ENCODE assay signal across 10 cellular contexts in the genomic region with DNA sequence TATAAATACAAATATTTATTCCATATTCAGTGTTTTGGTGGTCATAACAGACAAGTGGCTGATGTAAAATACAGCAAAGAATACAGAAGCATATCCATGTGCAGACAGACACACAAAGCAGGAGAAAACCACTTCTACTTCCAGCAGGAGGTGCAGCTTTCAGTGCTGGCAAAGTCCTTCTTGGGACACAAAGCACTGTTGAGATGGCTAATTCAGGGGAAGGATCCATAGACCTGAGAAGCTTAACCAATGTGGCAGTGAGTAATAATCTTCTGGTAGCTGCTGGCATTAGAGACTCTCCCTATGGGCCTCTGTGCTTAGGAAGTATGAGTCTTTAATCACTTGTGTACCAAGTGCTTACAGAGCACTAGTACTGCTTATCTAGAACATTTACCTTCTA. TPM values are rescaled to one million over a fixed set of nuclear protein-coding genes. Genes with fewer than 3 reads are reported as not detected.
DNase-seq lines count a peak whose midpoint lies in the region; ATAC-seq and TF ChIP-seq lines count a peak whose summit lies in the region.
"Had no signal": no experiment of that assay in that cellular context is flagged by ENCODE, and none has a peak within 500 bp of the region (broad histone marks: within the 10 kb centered on the region; RNA-seq: fewer than 3 reads in every experiment).

No MANE protein-coding gene starts in this region.

- no peaks in the 10 kb centered on the region for H3K4me1 ChIP-seq in H9 (ENCODE audit: insufficient read depth, low read length)
- H3K4me1 ChIP-seq: adrenal gland had no signal

- intact Hi-C loops in activated CD4-positive, alpha-beta T cell treated with anti-CD3 and anti-CD28 coated beads for 36 hours (cut with DNase I, micrococcal nuclease) = no loop called here

- no peak overlapping the region for H2BK20ac ChIP-seq in H9 (ENCODE audit: low read depth, low read length, poor library complexity, severe bottlenecking)

- H2BK15ac ChIP-seq in H9 (ENCODE audit: low read depth, low read length) = no peak overlapping the region

- no peak overlapping the region for H3K4ac ChIP-seq in H9 (ENCODE audit: low read depth, low read length)

- H3K27ac Mint-ChIP-seq in H9 (0 out of 7 replicates have a peak overlapping the region, but pooled peaks of 1 of the 3 experiments have one; percentile 55), WTC11 (no peak overlapping the region)
- no peak overlapping the region for H3K27ac Mint-ChIP-seq in activated CD4-positive, alpha-beta T cell treated with anti-CD3 and anti-CD28 coated beads for 36 hours

- TF ChIP-seq CTCF in H9 (conservative IDR thresholded peaks at IDR 0.05) = peak; percentile 62
- no peak for TF ChIP-seq CTCF in WTC11 (IDR thresholded peaks at IDR 0.05)

- no peak overlapping the region for H3K14ac ChIP-seq in H9 (ENCODE audit: insufficient read depth, low read length)

- peaks cover 0 to 2% of the 10 kb centered on the region in 2 experiments; a peak in 1 of 5 replicates for H3K9me3 Mint-ChIP-seq in H9
- peaks cover 4% of the 10 kb centered on the region; the same call in 1 of the 2 replicates for H3K9me3 Mint-ChIP-seq in WTC11
- H3K9me3 Mint-ChIP-seq in activated CD4-positive, alpha-beta T cell treated with anti-CD3 and anti-CD28 coated beads for 36 hours (ENCODE audit: low read depth) = no peaks in the 10 kb centered on the region

- H3K27ac ChIP-seq in H9 (ENCODE audit: insufficient read length, low read depth, low read length) = no peak overlapping the region
- H3K27ac ChIP-seq: adrenal gland had no signal

- no peaks in the 10 kb centered on the region for H3K23me2 ChIP-seq in H9 (ENCODE audit: insufficient read length, low read depth, low read length, poor library complexity, severe bottlenecking)

- H4K5ac ChIP-seq in H9 (ENCODE audit: insufficient read length, low read depth, low read length) = no peak overlapping the region

- H3T11ph ChIP-seq in H9 (ENCODE audit: low read length) = no peak overlapping the region

- no peak overlapping the region for H3K9ac ChIP-seq in H9 (ENCODE audit: extremely low read depth, insufficient read length, low read length)

- H3K79me1 ChIP-seq in H9 (ENCODE audit: insufficient read depth, low read depth, low read length, poor library complexity, severe bottlenecking) = no peaks in the 10 kb centered on the region

- no peak overlapping the region for H3K23ac ChIP-seq in H9 (ENCODE audit: insufficient read length, low read depth, low read length)

- H2BK5ac ChIP-seq in H9 (ENCODE audit: insufficient read length, low read length) = no peak overlapping the region

- H4K91ac ChIP-seq in H9 (ENCODE audit: insufficient read length, low read depth, low read length) = no peak overlapping the region

- no peak overlapping the region for H4K8ac ChIP-seq in H9 (replicated peaks; ENCODE audit: insufficient read length, low read depth, low read length)

- H2BK120ac ChIP-seq in H9 (ENCODE audit: low read depth, low read length, poor library complexity, severe bottlenecking) = no peak overlapping the region

- H3K27me3 ChIP-seq in H9 (ENCODE audit: insufficient read depth, low read length) = no peaks in the 10 kb centered on the region
- H3K27me3 ChIP-seq: adrenal gland had no signal

- H3K9me3 ChIP-seq in H9 (ENCODE audit: control insufficient read depth, low read depth, low read length) = no peaks in the 10 kb centered on the region

- H3K27me3 Mint-ChIP-seq in H9 (ENCODE audit: low read depth) (no peaks in the 10 kb centered on the region), WTC11 (ENCODE audit: low read depth) (no peaks in the 10 kb centered on the region)
- H3K27me3 Mint-ChIP-seq in activated CD4-positive, alpha-beta T cell treated with anti-CD3 and anti-CD28 coated beads for 36 hours = no peaks in the 10 kb centered on the region

- no peak overlapping the region for H2AFZ ChIP-seq in H9 (ENCODE audit: low read length)

- H2AK5ac ChIP-seq in H9 (ENCODE audit: insufficient read length, low read length) = no peak overlapping the region

- H3K4me2 ChIP-seq in H9 (ENCODE audit: insufficient read depth, insufficient read length, low read length) = no peak overlapping the region

- POLR2A ChIA-PET in WTC11 (lab: Charles Lee) = interaction anchor here (0.6 kb wide), 1 partner anchor 160 kb away, joined by 3 read pairs; no protein-coding TSS in a partner anchor
- POLR2A ChIA-PET in activated CD4-positive, alpha-beta T cell treated with anti-CD3 and anti-CD28 coated beads for 36 hours (lab: Charles Lee) = no interaction called here

- H3K4me3 Mint-ChIP-seq in H9 (no peak overlapping the region), WTC11 (no peak overlapping the region)
- no peak overlapping the region for H3K4me3 Mint-ChIP-seq in activated CD4-positive, alpha-beta T cell treated with anti-CD3 and anti-CD28 coated beads for 36 hours

- ATAC-seq in WTC11 (peak; percentile 56), HG03565 (IDR thresholded peaks at IDR 0.05; ENCODE audit: unreplicated experiment) (no peak), HG02981 (IDR thresholded peaks at IDR 0.05; ENCODE audit: unreplicated experiment) (no peak)
- no peak for ATAC-seq in activated CD4-positive, alpha-beta T cell treated with anti-CD3 and anti-CD28 coated beads for 36 hours

- no peak overlapping the region for H2BK12ac ChIP-seq in H9 (ENCODE audit: insufficient read length, low read depth, low read length)

- H3K79me2 ChIP-seq in H9 (ENCODE audit: insufficient read depth, low read length) = no peaks in the 10 kb centered on the region

- peak; percentile 5 for DNase-seq in AG08395 (ENCODE audit: low spot score)
- peak; percentile 45 for DNase-seq in H9
- DNase-seq in WTC11 (ENCODE audit: low spot score) = no peak
- DNase-seq in iPS-NIHi11 (ENCODE audit: low spot score) = peak; percentile 45
- no peak for DNase-seq in activated CD4-positive, alpha-beta T cell treated with anti-CD3 and anti-CD28 coated beads for 36 hours
- DNase-seq in NCI-H1694 treated with DMSO at 0.1 percent for 48 hours (lab: John Stamatoyannopoulos, UW) = no peak
- DNase-seq: occipital lobe had no signal

- CTCF ChIA-PET in WTC11 (lab: Charles Lee) = interaction anchor here (0.6 to 1.3 kb wide), 10 partner anchors 9 to 162 kb away, joined by 3 to 7 read pairs (median 3); a partner anchor contains a TSS
- CTCF ChIA-PET in activated CD4-positive, alpha-beta T cell treated with anti-CD3 and anti-CD28 coated beads for 36 hours (lab: Charles Lee) = interaction anchor here (0.6 to 1.0 kb wide), 3 partner anchors 29 to 243 kb away, joined by 3 read pairs; no protein-coding TSS in a partner anchor

- no peaks in the 10 kb centered on the region for H4K20me1 ChIP-seq in H9 (ENCODE audit: control insufficient read depth, insufficient read depth, insufficient read length)

- H3K18ac ChIP-seq in H9 (ENCODE audit: insufficient read length, low read depth, low read length) = no peak overlapping the region

- H3K56ac ChIP-seq in H9 (ENCODE audit: insufficient read length, low read depth, low read length) = no peak overlapping the region

- H3K4me1 Mint-ChIP-seq in H9 (peaks cover 5 to 6% of the 10 kb centered on the region in 2 experiments), WTC11 (no peaks in the 10 kb centered on the region)
- H3K4me1 Mint-ChIP-seq in activated CD4-positive, alpha-beta T cell treated with anti-CD3 and anti-CD28 coated beads for 36 hours = peaks cover 21% of the 10 kb centered on the region

- H3K36me3 Mint-ChIP-seq in H9 (ENCODE audit: insufficient read depth in 1 of 3, low read depth in 3 of 3) = peaks cover 4 to 22% (median 17%) of the 10 kb centered on the region in 3 experiments; a peak in 6 of 7 replicates
- H3K36me3 Mint-ChIP-seq in WTC11 = peaks cover 10% of the 10 kb centered on the region
- H3K36me3 Mint-ChIP-seq in activated CD4-positive, alpha-beta T cell treated with anti-CD3 and anti-CD28 coated beads for 36 hours (ENCODE audit: low read depth) = peaks cover 31% of the 10 kb centered on the region

TF ChIP-seq in WTC11, 78 proteins besides CTCF, POLR2A, EP300 and RAD21 (continues in another document):
- TF ChIP-seq TEAD1 (CRISPR knock-in tag; IDR thresholded peaks at IDR 0.05) (no peak), FOXJ3 (CRISPR knock-in tag; IDR thresholded peaks at IDR 0.05; ENCODE audit: borderline replicate concordance) (no peak)
- TF ChIP-seq, protein P1, sequence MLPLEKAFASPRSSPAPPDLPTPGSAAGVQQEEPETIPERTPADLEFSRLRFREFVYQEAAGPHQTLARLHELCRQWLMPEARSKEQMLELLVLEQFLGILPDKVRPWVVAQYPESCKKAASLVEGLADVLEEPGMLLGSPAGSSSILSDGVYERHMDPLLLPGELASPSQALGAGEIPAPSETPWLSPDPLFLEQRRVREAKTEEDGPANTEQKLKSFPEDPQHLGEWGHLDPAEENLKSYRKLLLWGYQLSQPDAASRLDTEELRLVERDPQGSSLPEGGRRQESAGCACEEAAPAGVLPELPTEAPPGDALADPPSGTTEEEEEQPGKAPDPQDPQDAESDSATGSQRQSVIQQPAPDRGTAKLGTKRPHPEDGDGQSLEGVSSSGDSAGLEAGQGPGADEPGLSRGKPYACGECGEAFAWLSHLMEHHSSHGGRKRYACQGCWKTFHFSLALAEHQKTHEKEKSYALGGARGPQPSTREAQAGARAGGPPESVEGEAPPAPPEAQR (CRISPR knock-in tag; IDR thresholded peaks at IDR 0.05) = no peak

RNA-seq across cellular contexts. Expression of a gene that starts 26.8 kb away (rescaled TPM):
- total RNA-seq in H9 (2021) (9.6 and 10.8 TPM in 2 replicates), WTC11 (2021) (8.9 to 12.1 TPM (median 10.1 TPM) in 3 replicates)
- 1 to 10 TPM; 5.1 to 5.8 TPM for total RNA-seq in activated CD4-positive, alpha-beta T cell treated with anti-CD3 and anti-CD28 coated beads for 36 hours

RNA-seq across cellular contexts. Expression of a gene that starts 42.6 kb away (rescaled TPM):
- 0.81 and 1.4 TPM in 2 replicates for total RNA-seq in H9 (2021)
- 2.0 to 2.2 TPM (median 2.1 TPM) in 3 replicates for total RNA-seq in WTC11 (2021)
- total RNA-seq in activated CD4-positive, alpha-beta T cell treated with anti-CD3 and anti-CD28 coated beads for 36 hours = 1 to 10 TPM in 1 of 2 experiments, under 1 TPM in 1; 0.35 to 1.4 TPM

Comparison
In these comparisons a context has a peak if more than half of its experiments do, and no peak if none do; other contexts are left out.
1. DNase-seq: peak in AG08395 (single experiment), H9 (single experiment) and iPS-NIHi11 (single experiment); none in WTC11 (single experiment), activated CD4-positive, alpha-beta T cell treated with anti-CD3 and anti-CD28 coated beads for 36 hours (single experiment) and NCI-H1694 treated with DMSO at 0.1 percent for 48 hours (single experiment).